In the genomic region with DNA sequence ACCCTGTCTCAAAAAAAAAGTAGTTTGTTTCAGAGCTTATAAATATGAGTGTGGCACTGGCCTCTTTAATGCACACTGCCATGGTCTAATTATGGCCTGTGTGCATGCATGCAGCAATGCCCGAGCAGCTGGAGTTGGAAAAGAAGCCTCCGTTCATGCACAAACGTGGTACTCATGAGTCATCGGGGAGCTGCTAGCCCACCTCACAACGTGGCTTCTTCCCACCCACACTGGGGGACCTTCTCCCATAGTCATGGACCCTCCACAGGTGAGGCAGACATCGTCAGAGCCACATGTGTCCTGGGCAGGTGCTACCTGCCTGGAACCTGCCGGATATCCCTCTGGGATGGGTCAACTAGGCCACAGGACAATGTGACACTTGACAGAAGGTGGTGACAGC, we compare ENCODE assay signal across 22 cellular contexts.
"Had no signal": no experiment of that assay in that cellular context is flagged by ENCODE, and none has a peak within 500 bp of the region (broad histone marks: within the 10 kb centered on the region; RNA-seq: fewer than 3 reads in every experiment).

No MANE protein-coding gene starts in this region.

- H3K9ac ChIP-seq: SK-N-SH had no signal

- H3K4me1 ChIP-seq: right lobe of liver, uterus had no signal

- H3K27ac ChIP-seq: psoas muscle, right lobe of liver, uterus, VCaP had no signal

- H3K4me2 ChIP-seq: SK-N-SH had no signal

- H3K4me3 ChIP-seq: breast epithelium, dorsolateral prefrontal cortex, psoas muscle, right lobe of liver, uterus had no signal

- DNase-seq: activated CD4-positive, alpha-beta T cell treated with anti-CD3 and anti-CD28 coated beads for 1 hour; activated CD4-positive, alpha-beta T cell treated with anti-CD3 and anti-CD28 coated beads, Interleukin-2, amount 50 U/mL, for 48 hours; activated naive CD8-positive, alpha-beta T cell treated with anti-CD3 and anti-CD28 coated beads, Interleukin-2, amount 50 U/mL, for 24 hours; cerebellar nuclear complex; endodermal cell; hypothalamus; left ventricle myocardium superior; mesenchymal stem cell; occipital lobe; psoas muscle; right lobe of liver; SK-N-SH; stimulated activated CD4-positive, alpha-beta T cell treated with anti-CD3 and anti-CD28 coated beads, Interleukin-1b, Interleukin-23, amount 100 ng/mL, for 48 hours; stimulated activated naive CD8-positive, alpha-beta T cell treated with anti-CD3 and anti-CD28 coated beads, Interleukin-15, amount 100 ng/mL, for 72 hours; T1000; uterus had no signal

- H3K4me1 Mint-ChIP-seq: endodermal cell had no signal

- H3K27ac Mint-ChIP-seq: activated naive CD4-positive, alpha-beta T cell treated with anti-CD3 and anti-CD28 coated beads for 36 hours; endodermal cell; stimulated activated naive CD8-positive, alpha-beta T cell treated with anti-CD3 and anti-CD28 coated beads, Interleukin-15, amount 100 ng/mL, for 72 hours had no signal

- H3K36me3 ChIP-seq: breast epithelium, right lobe of liver, uterus had no signal

- H3K27me3 Mint-ChIP-seq: activated naive CD8-positive, alpha-beta T cell treated with anti-CD3 and anti-CD28 coated beads, Interleukin-2, amount 50 U/mL, for 24 hours; stimulated activated naive CD8-positive, alpha-beta T cell treated with anti-CD3 and anti-CD28 coated beads, Interleukin-15, amount 100 ng/mL, for 72 hours; T-cell had no signal

- H3K9me3 Mint-ChIP-seq: activated naive CD4-positive, alpha-beta T cell treated with anti-CD3 and anti-CD28 coated beads for 36 hours; activated naive CD8-positive, alpha-beta T cell treated with anti-CD3 and anti-CD28 coated beads, Interleukin-2, amount 50 U/mL, for 24 hours; endodermal cell; nephron; stimulated activated naive CD8-positive, alpha-beta T cell treated with anti-CD3 and anti-CD28 coated beads, Interleukin-15, amount 100 ng/mL, for 72 hours; T-cell had no signal

- H3K9me3 ChIP-seq: breast epithelium, psoas muscle, right lobe of liver, SK-N-SH, uterus had no signal

- ATAC-seq: activated naive CD8-positive, alpha-beta T cell treated with anti-CD3 and anti-CD28 coated beads, Interleukin-2, amount 50 U/mL, for 24 hours; left ventricle myocardium superior; right lobe of liver; stimulated activated naive CD8-positive, alpha-beta T cell treated with anti-CD3 and anti-CD28 coated beads, Interleukin-15, amount 100 ng/mL, for 72 hours had no signal

- H3K4me3 Mint-ChIP-seq: activated naive CD4-positive, alpha-beta T cell treated with anti-CD3 and anti-CD28 coated beads for 36 hours; activated naive CD8-positive, alpha-beta T cell treated with anti-CD3 and anti-CD28 coated beads, Interleukin-2, amount 50 U/mL, for 24 hours; endodermal cell; nephron; stimulated activated naive CD8-positive, alpha-beta T cell treated with anti-CD3 and anti-CD28 coated beads, Interleukin-15, amount 100 ng/mL, for 72 hours; T-cell had no signal

- H3K27me3 ChIP-seq: breast epithelium, right lobe of liver, uterus had no signal

- H3K36me3 Mint-ChIP-seq: T-cell had no signal
